ENCODE assay signal across 8 cellular contexts in genomic region chr7:112510032-112510742, GRCh38. TPM values are rescaled to one million over a fixed set of nuclear protein-coding genes. Genes with fewer than 3 reads are reported as not detected.
DNase-seq lines count a peak whose midpoint lies in the region; ATAC-seq and TF ChIP-seq lines count a peak whose summit lies in the region.

No MANE protein-coding gene starts in this region.

- H3K4me1 Mint-ChIP-seq in endodermal cell = no peaks in the 10 kb centered on the region
- no peaks in the 10 kb centered on the region for H3K4me1 Mint-ChIP-seq in CD8-positive, alpha-beta memory T cell

- 91 to 97% methylated on average over 3 to 5 of the region's 5 CpGs for WGBS in endodermal cell (ENCODE audit: insufficient coverage in 1 of 2, insufficient read length in 1 of 2), 2 experiments

- POLR2A ChIA-PET in CD8-positive, alpha-beta memory T cell (lab: Charles Lee) = no interaction called here

- peaks cover 5% of the 10 kb centered on the region for H3K27me3 ChIP-seq in endodermal cell (ENCODE audit: control insufficient read depth, insufficient read depth, low read length, poor library complexity, severe bottlenecking)
- H3K27me3 ChIP-seq in CD8-positive, alpha-beta memory T cell (ENCODE audit: insufficient read depth, low read length, poor library complexity, severe bottlenecking) = no peaks in the 10 kb centered on the region

- H3K9me3 Mint-ChIP-seq in endodermal cell = no peaks in the 10 kb centered on the region
- no peaks in the 10 kb centered on the region for H3K9me3 Mint-ChIP-seq in CD8-positive, alpha-beta memory T cell

- no peaks in the 10 kb centered on the region for H3K36me3 Mint-ChIP-seq in endodermal cell (ENCODE audit: low read depth)
- H3K36me3 Mint-ChIP-seq in CD8-positive, alpha-beta memory T cell = no peaks in the 10 kb centered on the region

- H3K27me3 Mint-ChIP-seq in endodermal cell (ENCODE audit: insufficient read depth) = no peaks in the 10 kb centered on the region
- H3K27me3 Mint-ChIP-seq in CD8-positive, alpha-beta memory T cell = peaks cover 7 to 17% of the 10 kb centered on the region in 2 donors

- no peaks in the 10 kb centered on the region for H3K36me3 ChIP-seq in endodermal cell (ENCODE audit: control insufficient read depth, insufficient read depth, low read length)
- H3K36me3 ChIP-seq in CD8-positive, alpha-beta memory T cell (ENCODE audit: insufficient read depth, low read length) = no peaks in the 10 kb centered on the region

- H3K9me3 ChIP-seq in endodermal cell (ENCODE audit: control insufficient read depth, low read length) = no peaks in the 10 kb centered on the region
- H3K9me3 ChIP-seq in CD8-positive, alpha-beta memory T cell (ENCODE audit: low read length) = no peaks in the 10 kb centered on the region

- no peak overlapping the region for H3K27ac ChIP-seq in endodermal cell (ENCODE audit: low read depth, low read length)
- H3K27ac ChIP-seq in CD8-positive, alpha-beta memory T cell (ENCODE audit: low read depth, low read length) = no peak overlapping the region

- peak; percentile 55 for ATAC-seq in GM19328 (IDR thresholded peaks at IDR 0.05; ENCODE audit: unreplicated experiment)

- CTCF ChIA-PET in CD8-positive, alpha-beta memory T cell (lab: Charles Lee) = no interaction called here

- H3K4me1 ChIP-seq in endodermal cell (ENCODE audit: control insufficient read depth, insufficient read depth, low read length) = no peaks in the 10 kb centered on the region
- no peaks in the 10 kb centered on the region for H3K4me1 ChIP-seq in CD8-positive, alpha-beta memory T cell (ENCODE audit: insufficient read depth, low read length)

- no peak overlapping the region for H3K9ac ChIP-seq in endodermal cell (ENCODE audit: extremely low read depth, low read length, poor library complexity, severe bottlenecking)

- TF ChIP-seq CTCF in endodermal cell (conservative IDR thresholded peaks at IDR 0.05) = no peak

- DNase-seq in AG20443 (ENCODE audit: low spot score) (peak; percentile 85), LHCN-M2 (ENCODE audit: low read depth) (peak; percentile 72), endodermal cell (peak; percentile 16), DMS79 treated with DMSO at 0.1 percent for 48 hours (lab: John Stamatoyannopoulos, UW) (no peak), NCI-H446 treated with DMSO at 0.1 percent for 48 hours (lab: John Stamatoyannopoulos, UW) (no peak), NCI-H2227 treated with DMSO at 0.1 percent for 48 hours (lab: John Stamatoyannopoulos, UW) (no peak)
- DNase-seq in CD8-positive, alpha-beta memory T cell = no peak

- H3K27ac Mint-ChIP-seq in endodermal cell = no peak overlapping the region
- H3K27ac Mint-ChIP-seq in CD8-positive, alpha-beta memory T cell = no peak overlapping the region

- H3K4me3 ChIP-seq in endodermal cell (ENCODE audit: low read length) = no peak overlapping the region
- no peak overlapping the region for H3K4me3 ChIP-seq in CD8-positive, alpha-beta memory T cell (ENCODE audit: low read length)

- H3K4me3 Mint-ChIP-seq in endodermal cell = no peak overlapping the region
- no peak overlapping the region for H3K4me3 Mint-ChIP-seq in CD8-positive, alpha-beta memory T cell

RNA-seq across cellular contexts. Expression of gene LSMEM1, which starts 29.4 kb away (rescaled TPM):
- total RNA-seq in LHCN-M2 (2014; rRNA removed) = 0.06 and 0.26 TPM in 2 replicates
- polyA plus RNA-seq in LHCN-M2 (2012) = 0.16 TPM
- 1 to 10 TPM; 1.1 to 4.2 TPM for total RNA-seq in endodermal cell
- polyA plus RNA-seq in endodermal cell (2013, experiment 1 of 2) = 1.9 TPM
- 0.99 TPM for polyA plus RNA-seq in endodermal cell (2013, experiment 2 of 2)
- total RNA-seq in CD8-positive, alpha-beta memory T cell = 1 to 10 TPM in 1 of 2 experiments, under 1 TPM in 1; 1.00 to 1.5 TPM
- polyA plus RNA-seq in CD8-positive, alpha-beta memory T cell = 0.17 TPM

RNA-seq across cellular contexts. Expression of gene IFRD1, which starts 59.9 kb away (rescaled TPM):
- total RNA-seq in LHCN-M2 (2014; rRNA removed) (42.1 and 48.7 TPM in 2 replicates), endodermal cell (10 to 100 TPM; 54.3 to 57.6 TPM)
- polyA plus RNA-seq in LHCN-M2 (2012) = 17.4 TPM
- polyA plus RNA-seq in endodermal cell (2013, experiment 1 of 2) = 56.9 TPM
- polyA plus RNA-seq in endodermal cell (2013, experiment 2 of 2) = 47.7 TPM
- total RNA-seq in CD8-positive, alpha-beta memory T cell = 10 to 100 TPM; 56.6 to 58.8 TPM
- 37.9 TPM for polyA plus RNA-seq in CD8-positive, alpha-beta memory T cell

Comparison
In these comparisons a context has a peak if more than half of its experiments do, and no peak if none do; other contexts are left out.
1. DNase-seq: peak in AG20443 (single experiment), LHCN-M2 (single experiment) and endodermal cell (single experiment); none in DMS79 treated with DMSO at 0.1 percent for 48 hours (single experiment), CD8-positive, alpha-beta memory T cell (0 of 5), NCI-H446 treated with DMSO at 0.1 percent for 48 hours (single experiment) and NCI-H2227 treated with DMSO at 0.1 percent for 48 hours (single experiment).